In the genomic region with DNA sequence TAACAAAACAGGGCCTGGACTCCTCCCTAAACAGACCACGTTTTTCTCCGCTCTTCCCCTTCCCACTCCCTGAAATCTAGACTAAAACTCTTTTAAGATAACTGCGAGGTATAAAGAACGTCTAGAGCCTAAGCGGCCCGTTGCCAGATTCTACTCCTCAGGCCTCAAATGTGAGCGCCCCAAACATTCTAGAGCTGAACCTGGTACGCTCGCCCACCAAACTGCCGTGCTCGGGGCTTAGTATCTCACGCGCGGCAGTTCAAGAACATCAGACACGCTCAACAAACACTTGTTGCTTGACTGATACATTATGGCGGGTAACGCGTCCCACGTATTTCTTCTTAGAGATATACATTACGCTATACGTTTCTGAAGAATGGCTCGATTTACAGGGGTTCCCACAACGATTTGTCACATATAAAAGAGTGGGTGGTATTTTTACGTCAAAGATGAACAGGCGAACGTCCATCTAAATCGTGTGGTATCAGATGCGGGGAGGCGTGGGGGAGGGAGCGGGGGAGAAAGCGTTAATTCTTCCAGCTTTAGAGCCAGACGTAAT, we compare ENCODE assay signal across 8 cellular contexts. TPM values are rescaled to one million over a fixed set of nuclear protein-coding genes. Genes with fewer than 3 reads are reported as not detected.
DNase-seq lines count a peak whose midpoint lies in the region; ATAC-seq and TF ChIP-seq lines count a peak whose summit lies in the region.

No MANE protein-coding gene starts in this region.

- CTCF ChIA-PET in HEK293 (lab: Yijun Ruan, JAX): interaction anchor here (0.6 to 7.4 kb wide), 11 partner anchors 9 to 173 kb away, joined by 3 to 44 read pairs (median 4); a partner anchor contains a TSS

- peak overlapping the region; percentile 93 for H2AFZ ChIP-seq in neuronal stem cell (ENCODE audit: low read length)

- H3K27me3 Mint-ChIP-seq in CD4-positive, CD25-positive, alpha-beta regulatory T cell: no peaks in the 10 kb centered on the region
- H3K27me3 Mint-ChIP-seq in activated T-helper 17 cell treated with anti-CD3 and anti-CD28 coated beads, Interleukin-2, amount 50 U/mL, for 72 hours: no peaks in the 10 kb centered on the region

- POLR2A ChIA-PET in HEK293 (lab: Yijun Ruan, JAX): interaction anchor here (0.6 to 3.4 kb wide), 14 partner anchors 14 to 474 kb away, joined by 3 to 36 read pairs (median 5); a partner anchor contains a TSS

- peak overlapping the region; percentile 95 for H3K27ac ChIP-seq in CD4-positive, CD25-positive, alpha-beta regulatory T cell (ENCODE audit: insufficient read depth, low read length, poor library complexity, severe bottlenecking)
- H3K27ac ChIP-seq in HEK293 (ENCODE audit: extremely low read depth, low read depth, low read length): peak overlapping the region; percentile 91
- peak overlapping the region; percentile 81 for H3K27ac ChIP-seq in neuronal stem cell (replicated peaks; ENCODE audit: low read length)
- peak overlapping the region; percentile 91 to 98 (median 94) for H3K27ac ChIP-seq in upper lobe of left lung

- no peak overlapping the region for H2BK5ac ChIP-seq in neuronal stem cell (ENCODE audit: low read length)

- H2BK120ac ChIP-seq in neuronal stem cell (ENCODE audit: low read depth, low read length): no peak overlapping the region

- H3K79me1 ChIP-seq in neuronal stem cell (ENCODE audit: low read depth, low read length): peaks cover 2% of the 10 kb centered on the region

- no CpG with 5 or more reads among the region's 32 CpGs for whole genome bisulfite sequencing in neuronal stem cell (ENCODE audit: extremely low coverage in 2 of 2, insufficient read length in 2 of 2, insufficient replicate concordance in 1 of 2), 2 donors
- 0% methylated on average over 32 of the region's 32 CpGs for WGBS in upper lobe of left lung, 2 donors

- peak overlapping the region; percentile 97 for H3K4me3 ChIP-seq in CD4-positive, CD25-positive, alpha-beta regulatory T cell (ENCODE audit: low read depth, low read length)
- H3K4me3 ChIP-seq in HEK293 (ENCODE audit: low read depth, low read length): peak overlapping the region; percentile 84
- H3K4me3 ChIP-seq in NT2/D1 (ENCODE audit: insufficient read length, low read depth): peak overlapping the region; percentile 85
- peak overlapping the region; percentile 68 to 91 for H3K4me3 ChIP-seq in foreskin fibroblast (ENCODE audit: low read depth in 1 of 2, low read length in 2 of 2)
- peak overlapping the region; percentile 66 to 98 for H3K4me3 ChIP-seq in neuronal stem cell (ENCODE audit: low read length in 2 of 2)
- peak overlapping the region; percentile 59 to 81 (median 74) for H3K4me3 ChIP-seq in upper lobe of left lung

- no peak for TF ChIP-seq EP300 in upper lobe of left lung (IDR thresholded peaks at IDR 0.05)

- no peak overlapping the region for H3K14ac ChIP-seq in neuronal stem cell (ENCODE audit: low read length)

- H3K9me3 ChIP-seq in CD4-positive, CD25-positive, alpha-beta regulatory T cell (ENCODE audit: control insufficient read depth in 2 of 2, low read length in 2 of 2): no peaks in the 10 kb centered on the region
- H3K9me3 ChIP-seq in HEK293 (ENCODE audit: control insufficient read depth, insufficient read depth, low read depth, low read length) (no peaks in the 10 kb centered on the region), NT2/D1 (ENCODE audit: insufficient read depth, low read length) (no peaks in the 10 kb centered on the region), neuronal stem cell (replicated peaks in 1 of 2; ENCODE audit: control insufficient read depth in 2 of 2, insufficient read depth in 1 of 2, low read depth in 1 of 2, low read length in 2 of 2) (peaks cover 0 to 5% of the 10 kb centered on the region in 2 donors), upper lobe of left lung (no peaks in the 10 kb centered on the region)

- H3K36me3 Mint-ChIP-seq in CD4-positive, CD25-positive, alpha-beta regulatory T cell: peaks cover 14% of the 10 kb centered on the region
- peaks cover 70% of the 10 kb centered on the region for H3K36me3 Mint-ChIP-seq in activated T-helper 17 cell treated with anti-CD3 and anti-CD28 coated beads, Interleukin-2, amount 50 U/mL, for 72 hours (ENCODE audit: low read depth)

- H3K36me3 ChIP-seq in CD4-positive, CD25-positive, alpha-beta regulatory T cell (ENCODE audit: control insufficient read depth, insufficient read depth, low read length): no peaks in the 10 kb centered on the region
- peaks cover 0 to 18% of the 10 kb centered on the region in 2 experiments; a peak in 2 of 3 replicates for H3K36me3 ChIP-seq in HEK293 (ENCODE audit: control insufficient read depth in 2 of 2, insufficient read depth in 1 of 2, low read length in 2 of 2)
- H3K36me3 ChIP-seq in NT2/D1 (ENCODE audit: insufficient read depth, insufficient read length, low read length): peaks cover 21% of the 10 kb centered on the region
- H3K36me3 ChIP-seq in neuronal stem cell (replicated peaks in 1 of 2; ENCODE audit: control insufficient read depth in 2 of 2, insufficient read depth in 2 of 2, low read length in 2 of 2): peaks cover 5 to 41% of the 10 kb centered on the region in 2 donors
- H3K36me3 ChIP-seq in upper lobe of left lung: no peaks in the 10 kb centered on the region

- peak overlapping the region; percentile 82 for H3K4me2 ChIP-seq in neuronal stem cell (ENCODE audit: insufficient read depth, low read length, poor library complexity, severe bottlenecking)

- no peak overlapping the region for H2BK12ac ChIP-seq in neuronal stem cell (ENCODE audit: low read length)

- peak; percentile 31 to 64 (median 63) for DNase-seq in CD4-positive, CD25-positive, alpha-beta regulatory T cell
- DNase-seq in NT2/D1 (ENCODE audit: low read depth, low spot score): no peak
- DNase-seq in foreskin fibroblast: peak; percentile 2 to 44
- peak; percentile 49 for DNase-seq in neuronal stem cell (ENCODE audit: low spot score)
- DNase-seq in upper lobe of left lung: peak in 1 of 2 donors; percentile 36
- no peak for DNase-seq in ureter (ENCODE audit: low spot score)

- no peak overlapping the region for H4K8ac ChIP-seq in neuronal stem cell (ENCODE audit: low read depth, low read length)

- H3K27ac Mint-ChIP-seq in CD4-positive, CD25-positive, alpha-beta regulatory T cell: peak overlapping the region; percentile 98 to 100 (median 99)
- peak overlapping the region; percentile 99 for H3K27ac Mint-ChIP-seq in activated T-helper 17 cell treated with anti-CD3 and anti-CD28 coated beads, Interleukin-2, amount 50 U/mL, for 72 hours

- no peaks in the 10 kb centered on the region for H3K9me3 Mint-ChIP-seq in CD4-positive, CD25-positive, alpha-beta regulatory T cell
- H3K9me3 Mint-ChIP-seq in activated T-helper 17 cell treated with anti-CD3 and anti-CD28 coated beads, Interleukin-2, amount 50 U/mL, for 72 hours: no peaks in the 10 kb centered on the region

- TF ChIP-seq CTCF in HEK293 (tag by site-specific recombination; IDR thresholded peaks at IDR 0.05) (no peak), foreskin fibroblast (IDR thresholded peaks at IDR 0.05; ENCODE audit: low read depth, low read length) (no peak), upper lobe of left lung (IDR thresholded peaks at IDR 0.05) (no peak)

- H2BK15ac ChIP-seq in neuronal stem cell (ENCODE audit: low read length): no peak overlapping the region

- no peak overlapping the region for H3K4ac ChIP-seq in neuronal stem cell (ENCODE audit: low read length)

- H4K91ac ChIP-seq in neuronal stem cell (ENCODE audit: low read depth, low read length, poor library complexity): no peak overlapping the region

- H3K4me1 ChIP-seq in CD4-positive, CD25-positive, alpha-beta regulatory T cell (ENCODE audit: control insufficient read depth, insufficient read depth, low read length, poor library complexity, severe bottlenecking): peaks cover 32% of the 10 kb centered on the region
- H3K4me1 ChIP-seq in HEK293 (ENCODE audit: control insufficient read depth, insufficient read depth, low read length) (0 out of 2 replicates have a peak, but pooled peaks cover 4% of the 10 kb centered on the region), NT2/D1 (ENCODE audit: insufficient read depth, insufficient read length) (no peaks in the 10 kb centered on the region), neuronal stem cell (ENCODE audit: control insufficient read depth in 2 of 2, insufficient read depth in 1 of 2, low read depth in 1 of 2, low read length in 2 of 2) (peaks cover 2 to 3% of the 10 kb centered on the region in 2 donors), upper lobe of left lung (peaks cover 17 to 29% (median 22%) of the 10 kb centered on the region in 4 donors)

- H3K4me3 Mint-ChIP-seq in CD4-positive, CD25-positive, alpha-beta regulatory T cell: peak overlapping the region; percentile 92 to 99 (median 94)
- H3K4me3 Mint-ChIP-seq in activated T-helper 17 cell treated with anti-CD3 and anti-CD28 coated beads, Interleukin-2, amount 50 U/mL, for 72 hours: peak overlapping the region; percentile 99

- no peak overlapping the region for H3K18ac ChIP-seq in neuronal stem cell (ENCODE audit: low read length)

- H3K4me1 Mint-ChIP-seq in CD4-positive, CD25-positive, alpha-beta regulatory T cell: peaks cover 25 to 75% (median 54%) of the 10 kb centered on the region in 4 donors
- H3K4me1 Mint-ChIP-seq in activated T-helper 17 cell treated with anti-CD3 and anti-CD28 coated beads, Interleukin-2, amount 50 U/mL, for 72 hours: peaks cover 9% of the 10 kb centered on the region

- ATAC-seq in CD4-positive, CD25-positive, alpha-beta regulatory T cell (ENCODE audit: low read depth in 2 of 2): peak in 1 of 2 donors; percentile 13
- peak; percentile 50 for ATAC-seq in activated T-helper 17 cell treated with anti-CD3 and anti-CD28 coated beads, Interleukin-2, amount 50 U/mL, for 72 hours (replicated peaks)
- peak in 1 of 2 donors; percentile 31 for ATAC-seq in upper lobe of left lung (ENCODE audit: low FRiP score in 2 of 2)

- H2AK5ac ChIP-seq in neuronal stem cell (ENCODE audit: low read depth, low read length): no peak overlapping the region

- H3K23ac ChIP-seq in neuronal stem cell (ENCODE audit: low read depth, low read length, poor library complexity): no peak overlapping the region

- no peaks in the 10 kb centered on the region for H3K27me3 ChIP-seq in CD4-positive, CD25-positive, alpha-beta regulatory T cell (ENCODE audit: control insufficient read depth, insufficient read depth, low read length)
- H3K27me3 ChIP-seq in NT2/D1 (ENCODE audit: insufficient read depth, insufficient read length) (no peaks in the 10 kb centered on the region), neuronal stem cell (ENCODE audit: control insufficient read depth in 3 of 3, insufficient read depth in 3 of 3, low read depth in 1 of 3, low read length in 3 of 3) (no peaks in the 10 kb centered on the region), upper lobe of left lung (no peaks in the 10 kb centered on the region)

- TF ChIP-seq POLR2A in upper lobe of left lung (IDR thresholded peaks at IDR 0.05): no peak

- peak overlapping the region; percentile 91 for H3K9ac ChIP-seq in NT2/D1 (ENCODE audit: insufficient read length, low read depth)
- peak overlapping the region; percentile 76 for H3K9ac ChIP-seq in neuronal stem cell (ENCODE audit: low read depth, low read length, poor library complexity)

RNA-seq across cellular contexts. Expression of a gene that starts 0.6 kb away (rescaled TPM):
- total RNA-seq in CD4-positive, CD25-positive, alpha-beta regulatory T cell: 30.8 TPM
- polyA plus RNA-seq in CD4-positive, CD25-positive, alpha-beta regulatory T cell: 100 to 1,000 TPM in 2 of 4 donors, 10 to 100 TPM in 2; 86.8 to 102 (median 100) TPM
- total RNA-seq in activated T-helper 17 cell treated with anti-CD3 and anti-CD28 coated beads, Interleukin-2, amount 50 U/mL, for 72 hours: 10 to 100 TPM; 10.5 to 11.8 TPM
- polyA plus RNA-seq in neuronal stem cell (2013, experiment 1 of 2): 42.7 TPM
- polyA plus RNA-seq in neuronal stem cell (2013, experiment 2 of 2): 42.8 TPM
- 10 to 100 TPM in 1 of 6 donors, 1 to 10 TPM in 5; 2.1 to 14.4 (median 5.5) TPM for total RNA-seq in upper lobe of left lung
- total RNA-seq in ureter: 12.3 TPM

RNA-seq across cellular contexts. Expression of a gene that starts 0.8 kb away (rescaled TPM):
- 29.8 TPM for total RNA-seq in CD4-positive, CD25-positive, alpha-beta regulatory T cell
- polyA plus RNA-seq in CD4-positive, CD25-positive, alpha-beta regulatory T cell: 10 to 100 TPM; 26.9 to 29.8 (median 28.2) TPM
- 10 to 100 TPM; 12.9 to 16.4 TPM for total RNA-seq in activated T-helper 17 cell treated with anti-CD3 and anti-CD28 coated beads, Interleukin-2, amount 50 U/mL, for 72 hours
- polyA plus RNA-seq in neuronal stem cell (2013, experiment 1 of 2): 23.3 TPM
- polyA plus RNA-seq in neuronal stem cell (2013, experiment 2 of 2): 24.5 TPM
- total RNA-seq in upper lobe of left lung (10 to 100 TPM; 11.2 to 25.7 (median 14.2) TPM), ureter (13.3 TPM)

RNA-seq across cellular contexts. Expression of a gene that starts 21.4 kb away (rescaled TPM):
- total RNA-seq in CD4-positive, CD25-positive, alpha-beta regulatory T cell: 19.6 TPM
- polyA plus RNA-seq in CD4-positive, CD25-positive, alpha-beta regulatory T cell: 100 to 1,000 TPM in 1 of 4 donors, 10 to 100 TPM in 3; 71.4 to 109 (median 80.4) TPM
- total RNA-seq in activated T-helper 17 cell treated with anti-CD3 and anti-CD28 coated beads, Interleukin-2, amount 50 U/mL, for 72 hours: 10 to 100 TPM; 39.7 to 50.5 TPM
- 63.4 TPM for polyA plus RNA-seq in neuronal stem cell (2013, experiment 1 of 2)
- 67.7 TPM for polyA plus RNA-seq in neuronal stem cell (2013, experiment 2 of 2)
- total RNA-seq in upper lobe of left lung (10 to 100 TPM in 5 of 6 donors, 1 to 10 TPM in 1; 3.1 to 46.9 (median 25.9) TPM), ureter (30.5 TPM)

RNA-seq across cellular contexts. Expression of a gene that starts 25.6 kb away (rescaled TPM):
- total RNA-seq in CD4-positive, CD25-positive, alpha-beta regulatory T cell: 21.1 TPM
- polyA plus RNA-seq in CD4-positive, CD25-positive, alpha-beta regulatory T cell: 10 to 100 TPM; 18.3 to 25.3 (median 20.9) TPM
- 1 to 10 TPM; 4.8 to 6.8 TPM for total RNA-seq in activated T-helper 17 cell treated with anti-CD3 and anti-CD28 coated beads, Interleukin-2, amount 50 U/mL, for 72 hours
- polyA plus RNA-seq in neuronal stem cell (2013, experiment 1 of 2): 2.4 TPM
- polyA plus RNA-seq in neuronal stem cell (2013, experiment 2 of 2): 2.2 TPM
- total RNA-seq in upper lobe of left lung (10 to 100 TPM in 5 of 6 donors, 1 to 10 TPM in 1; 7.8 to 24.1 (median 15.3) TPM), ureter (10.0 TPM)

Comparison
In these comparisons a context has a peak if more than half of its experiments do, and no peak if none do; other contexts are left out.
1. DNase-seq: peak in CD4-positive, CD25-positive, alpha-beta regulatory T cell (3 of 3), foreskin fibroblast (2 of 2) and neuronal stem cell (single experiment); none in NT2/D1 (single experiment) and ureter (single experiment).
2. Peak in every context shown above with its lines, with median percentiles within 50 percentile points of each other: H3K27ac ChIP-seq and H3K4me3 ChIP-seq.